Comparison of ENCODE assay signal across 30 cellular contexts in genomic region chr14:37093364-37093763, GRCh38.
"Had no signal": no experiment of that assay in that cellular context is flagged by ENCODE, and none has a peak within 500 bp of the region (broad histone marks: within the 10 kb centered on the region; RNA-seq: fewer than 3 reads in every experiment).

No MANE protein-coding gene starts in this region.

- H3K4me1 Mint-ChIP-seq: activated B cell treated with CpG ODN at 0.5 μM for 24 hours; activated CD4-positive, alpha-beta T cell treated with anti-CD3 and anti-CD28 coated beads for 36 hours; central memory CD8-positive, alpha-beta T cell; natural killer cell had no signal

- H3K4me3 ChIP-seq: adrenal gland, ascending aorta, dorsolateral prefrontal cortex, esophagus muscularis mucosa, left ventricle myocardium inferior, right atrium auricular region, thoracic aorta, vagina had no signal

- H3K36me3 Mint-ChIP-seq: activated naive CD8-positive, alpha-beta T cell; mesothelial cell of epicardium; natural killer cell; type B pancreatic cell had no signal

- DNase-seq: activated B cell treated with CpG ODN at 0.5 μM for 24 hours; activated CD4-positive, alpha-beta T cell treated with anti-CD3 and anti-CD28 coated beads for 36 hours; activated CD4-positive, alpha-beta T cell treated with anti-CD3 and anti-CD28 coated beads, Interleukin-2, amount 50 U/mL, for 48 hours; activated CD8-positive, alpha-beta memory T cell treated with anti-CD3 and anti-CD28 coated beads, Interleukin-2, amount 50 U/mL, for 48 hours; activated naive CD4-positive, alpha-beta T cell; activated T-cell treated with anti-CD3 and anti-CD28 coated beads, Interleukin-2, amount 50 U/mL, for 4 hours; adrenal gland; brain microvascular endothelial cell; dorsolateral prefrontal cortex; effector memory CD8-positive, alpha-beta T cell; glutamatergic neuron; hippocampal formation; left ventricle myocardium inferior; natural killer cell; stimulated activated CD4-positive, alpha-beta T cell treated with anti-CD3 and anti-CD28 coated beads, Interleukin-4, amount 100 ng/mL, for 24 hours; stimulated activated naive CD4-positive, alpha-beta T cell treated with Interleukin-2 at 50 U/mL for 16 hours had no signal

- H3K27me3 ChIP-seq: adrenal gland, ascending aorta, brain microvascular endothelial cell, dorsolateral prefrontal cortex, esophagus muscularis mucosa, right atrium auricular region, vagina had no signal

- H3K4me1 ChIP-seq: adrenal gland, ascending aorta, left ventricle myocardium inferior, right atrium auricular region, vagina had no signal

- H3K4me3 Mint-ChIP-seq: activated B cell treated with CpG ODN at 0.5 μM for 24 hours; activated CD4-positive, alpha-beta T cell treated with anti-CD3 and anti-CD28 coated beads for 36 hours; activated naive CD8-positive, alpha-beta T cell; activated T-cell treated with anti-CD3 and anti-CD28 coated beads, Interleukin-2, amount 50 U/mL, for 4 hours; central memory CD8-positive, alpha-beta T cell; effector memory CD8-positive, alpha-beta T cell; mesothelial cell of epicardium; natural killer cell; type B pancreatic cell had no signal

- H3K9me3 ChIP-seq: adrenal gland, esophagus muscularis mucosa, left ventricle myocardium inferior, right atrium auricular region, thoracic aorta, vagina had no signal

- FAIRE-seq: colon, endothelial cell of umbilical vein, frontal cortex had no signal

- H3K27ac Mint-ChIP-seq: activated B cell treated with CpG ODN at 0.5 μM for 24 hours; activated CD4-positive, alpha-beta T cell treated with anti-CD3 and anti-CD28 coated beads for 36 hours; activated naive CD8-positive, alpha-beta T cell; activated T-helper 2 cell treated with anti-CD3 and anti-CD28 coated beads, Interferon-gamma antibody, Interleukin-2, Interleukin-4, amounts not matched to agents 10 μg/mL and 5 μg/mL and 100 μg/mL, durations not matched to agents 14 hours and 24 hours and 36 hours; effector memory CD8-positive, alpha-beta T cell; mesothelial cell of epicardium; natural killer cell; progenitor cell of endocrine pancreas; type B pancreatic cell had no signal

- ATAC-seq: activated CD4-positive, alpha-beta T cell treated with anti-CD3 and anti-CD28 coated beads for 36 hours; activated T-cell treated with anti-CD3 and anti-CD28 coated beads, Interleukin-2, amount 50 U/mL, for 4 hours; effector memory CD8-positive, alpha-beta T cell; natural killer cell had no signal

- H3K27me3 Mint-ChIP-seq: activated B cell treated with CpG ODN at 0.5 μM for 24 hours; activated CD4-positive, alpha-beta T cell treated with anti-CD3 and anti-CD28 coated beads for 36 hours; activated naive CD8-positive, alpha-beta T cell; central memory CD8-positive, alpha-beta T cell; effector memory CD8-positive, alpha-beta T cell; type B pancreatic cell had no signal

- H3K9me3 Mint-ChIP-seq: activated B cell treated with CpG ODN at 0.5 μM for 24 hours; activated T-cell treated with anti-CD3 and anti-CD28 coated beads, Interleukin-2, amount 50 U/mL, for 4 hours; mesothelial cell of epicardium; natural killer cell had no signal

- H3K27ac ChIP-seq: adrenal gland, ascending aorta, brain microvascular endothelial cell, dorsolateral prefrontal cortex, esophagus muscularis mucosa, left ventricle myocardium inferior, right atrium auricular region, thoracic aorta, vagina had no signal

- H3K36me3 ChIP-seq: adrenal gland, ascending aorta, brain microvascular endothelial cell, esophagus muscularis mucosa, left ventricle myocardium inferior, right atrium auricular region, thoracic aorta, vagina had no signal
